In genomic region chr14:52790756-52791203, GRCh38 we compare ENCODE assay signal across 1 cellular context.
TF ChIP-seq lines count a peak whose summit lies in the region.

No MANE protein-coding gene starts in this region.

TF ChIP-seq in K562, 482 proteins besides CTCF, POLR2A, EP300 and RAD21 (continued from another document):
- TF ChIP-seq HBP1 (CRISPR knock-in tag; IDR thresholded peaks at IDR 0.05) (no peak), ZNF121 (CRISPR knock-in tag; conservative IDR thresholded peaks at IDR 0.05) (no peak), KDM1A (IDR thresholded peaks at IDR 0.05) (peak; percentile 53 to 63), ZNF766 (CRISPR knock-in tag; conservative IDR thresholded peaks at IDR 0.05) (no peak), KDM5B (IDR thresholded peaks at IDR 0.05; ENCODE audit: insufficient replicate concordance, low read depth, low read length) (peak; percentile 1)
